8 cellular contexts compared by ENCODE assay signal in genomic region chr16:29943846-29944669, GRCh38. TPM values are rescaled to one million over a fixed set of nuclear protein-coding genes. Genes with fewer than 3 reads are reported as not detected.
DNase-seq lines count a peak whose midpoint lies in the region; ATAC-seq, FAIRE-seq and TF ChIP-seq lines count a peak whose summit lies in the region.

No MANE protein-coding gene starts in this region.

- H3K27ac Mint-ChIP-seq in GM23338 = peak overlapping the region; percentile 36
- H3K27ac Mint-ChIP-seq in nephron progenitor cell = peak overlapping the region; percentile 73

- H3K4me2 ChIP-seq in GM23338 = peak overlapping the region; percentile 33; the same call in 1 of the 2 replicates

- H3K4me3 ChIP-seq in GM23338 = no peak overlapping the region
- H3K4me3 ChIP-seq in thyroid gland (replicated peaks in 1 of 3) = no peak overlapping the region

- TF ChIP-seq CTCF in GM23338 (conservative IDR thresholded peaks at IDR 0.05; ENCODE audit: low read depth in 2 of 2) (peak; percentile 40 to 55), nephron progenitor cell (IDR thresholded peaks at IDR 0.05) (no peak), D721Med (IDR thresholded peaks at IDR 0.05; ENCODE audit: insufficient read depth, missing control alignments) (no peak), thyroid gland (IDR thresholded peaks at IDR 0.05) (no peak)

- H3K27me3 Mint-ChIP-seq in GM23338 (ENCODE audit: insufficient read depth, low read depth, poor library complexity) (peaks cover 8% of the 10 kb centered on the region), nephron progenitor cell (ENCODE audit: low read depth, poor library complexity) (peaks cover 19% of the 10 kb centered on the region)

- peak overlapping the region; percentile 79 for H2AFZ ChIP-seq in GM23338

- peaks cover 10% of the 10 kb centered on the region for H3K4me1 Mint-ChIP-seq in GM23338
- H3K4me1 Mint-ChIP-seq in nephron progenitor cell = peaks cover 28% of the 10 kb centered on the region

- H4K20me1 ChIP-seq in GM23338 (replicated peaks; ENCODE audit: insufficient read depth) = no peaks in the 10 kb centered on the region

- TF ChIP-seq POLR2A in thyroid gland (IDR thresholded peaks at IDR 0.05) = no peak

- ATAC-seq in GM23338 (peak; percentile 95), HG03432 (IDR thresholded peaks at IDR 0.05; ENCODE audit: unreplicated experiment) (no peak)
- no peak for ATAC-seq in activated CD4-positive, CD25-positive, alpha-beta regulatory T cell treated with anti-CD3 and anti-CD28 coated beads, Interleukin-2, amount 50 U/mL, for 24 hours

- intact Hi-C loops in thyroid gland (cut with DNase I) = no loop called here

- H3K36me3 Mint-ChIP-seq in GM23338 (ENCODE audit: low read depth) (no peaks in the 10 kb centered on the region), nephron progenitor cell (ENCODE audit: low read depth) (no peaks in the 10 kb centered on the region)

- 62 to 70% methylated on average over 11 of the region's 11 CpGs for WGBS in thyroid gland, 2 donors

- 0 out of 2 replicates have a peak, but pooled peaks cover 6% of the 10 kb centered on the region for H3K4me1 ChIP-seq in GM23338 (ENCODE audit: insufficient read depth)
- H3K4me1 ChIP-seq in thyroid gland = no peaks in the 10 kb centered on the region

- H3K27me3 ChIP-seq in GM23338 (ENCODE audit: insufficient read depth) = no peaks in the 10 kb centered on the region
- no peaks in the 10 kb centered on the region for H3K27me3 ChIP-seq in thyroid gland

- H3K4me3 Mint-ChIP-seq in GM23338 (no peak overlapping the region), nephron progenitor cell (peak overlapping the region; percentile 30)

- H3K27ac ChIP-seq in GM23338 (ENCODE audit: low read depth) (peak overlapping the region; percentile 64; the same call in 1 of the 2 replicates), thyroid gland (no peak overlapping the region)

- H3K9me3 Mint-ChIP-seq in GM23338 (no peaks in the 10 kb centered on the region), nephron progenitor cell (peaks cover 17% of the 10 kb centered on the region)

- peak; percentile 80 for DNase-seq in GM23338 (ENCODE audit: low spot score)
- DNase-seq in NCI-H524 treated with DMSO at 0.1 percent for 48 hours (lab: John Stamatoyannopoulos, UW) = peak; percentile 22
- DNase-seq in dedifferentiated amniotic fluid mesenchymal stem cell (ENCODE audit: extremely low spot score) = peak; percentile 97
- DNase-seq in nephron progenitor cell = peak; percentile 28
- DNase-seq in D721Med (ENCODE audit: insufficient read length, low spot score) = no peak
- no peak for DNase-seq in thyroid gland

- H3F3A ChIP-seq in GM23338 (replicated peaks; ENCODE audit: low read depth) = no peaks in the 10 kb centered on the region

- H3K9me3 ChIP-seq in thyroid gland = no peaks in the 10 kb centered on the region

- H3K36me3 ChIP-seq in GM23338 (ENCODE audit: insufficient read depth) (no peaks in the 10 kb centered on the region), thyroid gland (no peaks in the 10 kb centered on the region)

- H3K79me2 ChIP-seq in GM23338 (replicated peaks; ENCODE audit: insufficient read depth) = no peaks in the 10 kb centered on the region

- no peak for FAIRE-seq in D721Med (lab: Jason Lieb, UNC)

- H3K9me2 ChIP-seq in GM23338 (ENCODE audit: insufficient read depth) = no peaks in the 10 kb centered on the region

TF ChIP-seq in GM23338, 12 proteins besides CTCF, POLR2A, EP300 and RAD21 (continues in another document):
- TF ChIP-seq ZNF331 (CRISPR knock-in tag; IDR thresholded peaks at IDR 0.05; ENCODE audit: low read depth) (no peak), POLR2AphosphoS5 (IDR thresholded peaks at IDR 0.05; ENCODE audit: low read depth) (no peak), JUNB (IDR thresholded peaks at IDR 0.05; ENCODE audit: unreplicated experiment) (no peak), EZH2 (IDR thresholded peaks at IDR 0.05; ENCODE audit: low read depth, unreplicated experiment) (no peak), NANOG (IDR thresholded peaks at IDR 0.05; ENCODE audit: borderline replicate concordance) (no peak), STAT1 (IDR thresholded peaks at IDR 0.05; ENCODE audit: unreplicated experiment) (no peak), EZH2phosphoT487 (IDR thresholded peaks at IDR 0.05; ENCODE audit: unreplicated experiment) (no peak), REST (IDR thresholded peaks at IDR 0.05; ENCODE audit: unreplicated experiment) (no peak), ZNF114 (CRISPR knock-in tag; IDR thresholded peaks at IDR 0.05) (no peak), CREB1 (CRISPR knock-in tag; IDR thresholded peaks at IDR 0.05; ENCODE audit: low read depth) (no peak)

RNA-seq across cellular contexts. Expression of gene TMEM219, which starts 17.8 kb away (rescaled TPM):
- 39.2 and 50.0 TPM in 2 replicates for total RNA-seq in GM23338 (2014; rRNA removed; shearing (Covaris generic))
- 81.5 and 82.3 TPM in 2 replicates for polyA plus RNA-seq in GM23338 (2016; fragmentation: Nextera tagmentation; extraction: Ambion mirVana)
- 100 to 1,000 TPM in 3 of 4 donors, 10 to 100 TPM in 1; 93.2 to 140 (median 135) TPM for total RNA-seq in thyroid gland

RNA-seq across cellular contexts. Expression of gene KCTD13, which starts 18.0 kb away (rescaled TPM):
- total RNA-seq in GM23338 (2014; rRNA removed; shearing (Covaris generic)) = 8.9 and 12.2 TPM in 2 replicates
- 8.7 and 10.1 TPM in 2 replicates for polyA plus RNA-seq in GM23338 (2016; fragmentation: Nextera tagmentation; extraction: Ambion mirVana)
- total RNA-seq in thyroid gland = 10 to 100 TPM in 3 of 4 donors, 1 to 10 TPM in 1; 9.8 to 27.5 (median 15.5) TPM

RNA-seq across cellular contexts. Expression of gene TAOK2, which starts 29.6 kb away (rescaled TPM):
- total RNA-seq in GM23338 (2014; rRNA removed; shearing (Covaris generic)) = 36.5 and 45.2 TPM in 2 replicates
- 8.8 and 10.1 TPM in 2 replicates for polyA plus RNA-seq in GM23338 (2016; fragmentation: Nextera tagmentation; extraction: Ambion mirVana)
- 10 to 100 TPM; 48.8 to 62.6 (median 55.2) TPM for total RNA-seq in thyroid gland

RNA-seq across cellular contexts. Expression of gene ASPHD1, which starts 43.8 kb away (rescaled TPM):
- 11.3 and 20.6 TPM in 2 replicates for total RNA-seq in GM23338 (2014; rRNA removed; shearing (Covaris generic))
- polyA plus RNA-seq in GM23338 (2016; fragmentation: Nextera tagmentation; extraction: Ambion mirVana) = 12.4 and 15.5 TPM in 2 replicates
- not detected for total RNA-seq in thyroid gland

RNA-seq across cellular contexts. Expression of gene SEZ6L2, which starts 44.7 kb away (rescaled TPM):
- 55.8 and 71.9 TPM in 2 replicates for total RNA-seq in GM23338 (2014; rRNA removed; shearing (Covaris generic))
- 17.8 and 18.0 TPM in 2 replicates for polyA plus RNA-seq in GM23338 (2016; fragmentation: Nextera tagmentation; extraction: Ambion mirVana)
- total RNA-seq in thyroid gland = 1 to 10 TPM in 2 of 4 donors, under 1 TPM in 2; 0.33 to 1.5 (median 0.79) TPM

Comparison
In these comparisons a context has a peak if more than half of its experiments do, and no peak if none do; other contexts are left out.
1. DNase-seq: peak in GM23338 (single experiment), NCI-H524 treated with DMSO at 0.1 percent for 48 hours (single experiment), dedifferentiated amniotic fluid mesenchymal stem cell (single experiment) and nephron progenitor cell (single experiment); none in D721Med (single experiment) and thyroid gland (0 of 2).
2. CTCF ChIP-seq: peak in GM23338 (2 of 2); none in nephron progenitor cell (single experiment), D721Med (single experiment) and thyroid gland (0 of 6).